Comparison of ENCODE assay signal across 13 cellular contexts in genomic region chr1:160606611-160607010, GRCh38. TPM values are rescaled to one million over a fixed set of nuclear protein-coding genes. Genes with fewer than 3 reads are reported as not detected.
A peak's percentile ranks its signal among the peaks of the same experiment; 100 is the strongest.
DNase-seq lines count a peak whose midpoint lies in the region; ATAC-seq and TF ChIP-seq lines count a peak whose summit lies in the region.
"Had no signal": no experiment of that assay in that cellular context is flagged by ENCODE, and none has a peak within 500 bp of the region (broad histone marks: within the 10 kb centered on the region; RNA-seq: fewer than 3 reads in every experiment).

No MANE protein-coding gene starts in this region.

- CTCF ChIA-PET in activated CD8-positive, alpha-beta memory T cell treated with anti-CD3 and anti-CD28 coated beads, Interleukin-2, amount 10 ng/mL, durations not matched to agents 7 days and 5 days (lab: Charles Lee): interaction anchor here (0.5 to 17.2 kb wide), 30 partner anchors 9 to 351 kb away, joined by 3 to 337 read pairs (median 4); partner anchors contain the start of gene CD84

- peaks cover 57% of the 10 kb centered on the region for H3K4me1 Mint-ChIP-seq in activated CD8-positive, alpha-beta memory T cell treated with anti-CD3 and anti-CD28 coated beads, Interleukin-2, amount 10 ng/mL, durations not matched to agents 7 days and 5 days
- H3K4me1 Mint-ChIP-seq in activated naive CD8-positive, alpha-beta T cell (ENCODE audit: low read depth): peaks cover 38% of the 10 kb centered on the region
- peaks cover 5% of the 10 kb centered on the region for H3K4me1 Mint-ChIP-seq in progenitor cell of endocrine pancreas (ENCODE audit: low read depth)

- intact Hi-C loops in mucosa of descending colon (cut with DNase I, micrococcal nuclease): loop anchor here in 1 of 2 donors (2.0 kb wide), 1 partner anchor 178 kb away; no protein-coding TSS in a partner anchor

- peaks cover 14% of the 10 kb centered on the region for H3K9me3 Mint-ChIP-seq in activated CD8-positive, alpha-beta memory T cell treated with anti-CD3 and anti-CD28 coated beads, Interleukin-2, amount 10 ng/mL, durations not matched to agents 7 days and 5 days (ENCODE audit: low read depth)
- H3K9me3 Mint-ChIP-seq in activated naive CD8-positive, alpha-beta T cell (ENCODE audit: low read depth): peaks cover 11% of the 10 kb centered on the region
- peaks cover 15% of the 10 kb centered on the region for H3K9me3 Mint-ChIP-seq in progenitor cell of endocrine pancreas (ENCODE audit: low read depth)

- no peak for TF ChIP-seq CTCF in progenitor cell of endocrine pancreas (IDR thresholded peaks at IDR 0.05; ENCODE audit: unreplicated experiment)
- TF ChIP-seq CTCF in mucosa of descending colon (IDR thresholded peaks at IDR 0.05): no peak

- no peaks in the 10 kb centered on the region for H3K27me3 Mint-ChIP-seq in activated CD8-positive, alpha-beta memory T cell treated with anti-CD3 and anti-CD28 coated beads, Interleukin-2, amount 10 ng/mL, durations not matched to agents 7 days and 5 days
- no peaks in the 10 kb centered on the region for H3K27me3 Mint-ChIP-seq in activated naive CD8-positive, alpha-beta T cell
- H3K27me3 Mint-ChIP-seq in progenitor cell of endocrine pancreas: peaks cover 4% of the 10 kb centered on the region

- H3K27ac Mint-ChIP-seq in activated CD8-positive, alpha-beta memory T cell treated with anti-CD3 and anti-CD28 coated beads, Interleukin-2, amount 10 ng/mL, durations not matched to agents 7 days and 5 days: peak overlapping the region; percentile 85
- peak overlapping the region; percentile 88 for H3K27ac Mint-ChIP-seq in activated naive CD8-positive, alpha-beta T cell
- H3K27ac Mint-ChIP-seq in progenitor cell of endocrine pancreas: peak overlapping the region; percentile 19

- no peak for ATAC-seq in activated CD8-positive, alpha-beta memory T cell treated with anti-CD3 and anti-CD28 coated beads, Interleukin-2, amount 10 ng/mL, durations not matched to agents 7 days and 5 days
- ATAC-seq in HG03045 (IDR thresholded peaks at IDR 0.05; ENCODE audit: unreplicated experiment): peak; percentile 5
- ATAC-seq in HG03469 (IDR thresholded peaks at IDR 0.05; ENCODE audit: unreplicated experiment): no peak
- no peak for ATAC-seq in mucosa of descending colon

- DNase-seq in activated CD8-positive, alpha-beta memory T cell treated with anti-CD3 and anti-CD28 coated beads, Interleukin-2, amount 10 ng/mL, durations not matched to agents 7 days and 5 days: no peak
- DNase-seq in activated CD8-positive, alpha-beta memory T cell treated with anti-CD3 and anti-CD28 coated beads, Interleukin-2, amount 50 U/mL, for 48 hours: no peak
- DNase-seq in progenitor cell of endocrine pancreas (ENCODE audit: low spot score, unreplicated experiment) (no peak), HT-29 (ENCODE audit: low spot score) (no peak), mucosa of descending colon (no peak)
- DNase-seq: sigmoid colon had no signal

- H3K9me3 ChIP-seq in mucosa of descending colon: peaks cover 2% of the 10 kb centered on the region
- H3K9me3 ChIP-seq: sigmoid colon had no signal

- no peaks in the 10 kb centered on the region for H3K36me3 ChIP-seq in mucosa of descending colon (ENCODE audit: low read depth)
- H3K36me3 ChIP-seq: sigmoid colon, tibial nerve had no signal

- no peak overlapping the region for H3K4me3 Mint-ChIP-seq in activated CD8-positive, alpha-beta memory T cell treated with anti-CD3 and anti-CD28 coated beads, Interleukin-2, amount 10 ng/mL, durations not matched to agents 7 days and 5 days
- H3K4me3 Mint-ChIP-seq in activated naive CD8-positive, alpha-beta T cell: peak overlapping the region; percentile 51
- no peak overlapping the region for H3K4me3 Mint-ChIP-seq in progenitor cell of endocrine pancreas (ENCODE audit: low read depth)

- no peaks in the 10 kb centered on the region for H3K4me1 ChIP-seq in mucosa of descending colon (ENCODE audit: low read depth)
- H3K4me1 ChIP-seq: sigmoid colon, tibial nerve had no signal

- H3K36me3 Mint-ChIP-seq in activated CD8-positive, alpha-beta memory T cell treated with anti-CD3 and anti-CD28 coated beads, Interleukin-2, amount 10 ng/mL, durations not matched to agents 7 days and 5 days: peaks cover 67% of the 10 kb centered on the region
- peaks cover 32% of the 10 kb centered on the region for H3K36me3 Mint-ChIP-seq in activated naive CD8-positive, alpha-beta T cell
- H3K36me3 Mint-ChIP-seq in progenitor cell of endocrine pancreas (ENCODE audit: insufficient read depth): peaks cover 2% of the 10 kb centered on the region

- H3K4me3 ChIP-seq in mucosa of descending colon: no peak overlapping the region
- H3K4me3 ChIP-seq: sigmoid colon, tibial nerve had no signal

RNA-seq across cellular contexts. Expression of gene CD84, which starts 27.3 kb away (rescaled TPM):
- total RNA-seq in activated CD8-positive, alpha-beta memory T cell treated with anti-CD3 and anti-CD28 coated beads, Interleukin-2, amount 10 ng/mL, durations not matched to agents 7 days and 5 days: 10 to 100 TPM; 29.9 to 34.6 TPM
- not detected in 2 replicates for total RNA-seq in progenitor cell of endocrine pancreas
- not detected in 2 replicates for total RNA-seq in HT-29 (2014; rRNA removed; shearing (Covaris generic))
- 1 to 10 TPM; 3.8 to 7.3 (median 6.6) TPM for total RNA-seq in mucosa of descending colon
- total RNA-seq: A673, fibroblast of lung, M059J had no signal

RNA-seq across cellular contexts. Expression of gene SLAMF1, which starts 40.2 kb away (rescaled TPM):
- 100 to 1,000 TPM in 1 of 2 experiments, 10 to 100 TPM in 1; 59.3 to 105 TPM for total RNA-seq in activated CD8-positive, alpha-beta memory T cell treated with anti-CD3 and anti-CD28 coated beads, Interleukin-2, amount 10 ng/mL, durations not matched to agents 7 days and 5 days
- total RNA-seq in progenitor cell of endocrine pancreas (not detected in 2 replicates), mucosa of descending colon (1 to 10 TPM; 1.1 to 2.2 (median 1.6) TPM)
- total RNA-seq in HT-29 (2014; rRNA removed; shearing (Covaris generic)): not detected in 2 replicates
- total RNA-seq: fibroblast of lung, M059J had no signal

Comparison
In these comparisons a context has a peak if more than half of its experiments do, and no peak if none do; other contexts are left out.
1. H3K27ac Mint-ChIP-seq: peak in every context shown above with its lines; median percentile 88 in activated naive CD8-positive, alpha-beta T cell; 85 in activated CD8-positive, alpha-beta memory T cell treated with anti-CD3 and anti-CD28 coated beads, Interleukin-2, amount 10 ng/mL, durations not matched to agents 7 days and 5 days; 19 in progenitor cell of endocrine pancreas.
2. RNA of gene SLAMF1, which starts 40.2 kb away (total RNA-seq): 59.3 to 105 TPM in activated CD8-positive, alpha-beta memory T cell treated with anti-CD3 and anti-CD28 coated beads, Interleukin-2, amount 10 ng/mL, durations not matched to agents 7 days and 5 days; 1.1 to 2.2 TPM in mucosa of descending colon, not detected in progenitor cell of endocrine pancreas and not detected in HT-29; every median in the first group is over 10 times any median in the second.